Comparison of ENCODE assay signal across 1 cellular context in genomic region chr2:9143264-9143815, GRCh38.
TF ChIP-seq lines count a peak whose summit lies in the region.

No MANE protein-coding gene starts in this region.

TF ChIP-seq in HepG2, 621 proteins besides CTCF, POLR2A, EP300 and RAD21 (continued from another document and continues in another):
- TF ChIP-seq PAXIP1 (CRISPR knock-in tag; conservative IDR thresholded peaks at IDR 0.05) (peak; percentile 15; the same call in 1 of the 2 replicates), ZNF552 (CRISPR knock-in tag; IDR thresholded peaks at IDR 0.05; ENCODE audit: borderline replicate concordance) (no peak), BCL6 (CRISPR knock-in tag; IDR thresholded peaks at IDR 0.05) (peak; percentile 82), ZNF264 (CRISPR knock-in tag; IDR thresholded peaks at IDR 0.05) (0 out of 2 replicates have a peak, but pooled peaks have one; percentile 0), ZBTB40 (IDR thresholded peaks at IDR 0.05) (no peak), ZBTB40 (CRISPR knock-in tag; IDR thresholded peaks at IDR 0.05) (no peak), KMT2A (CRISPR knock-in tag; IDR thresholded peaks at IDR 0.05) (no peak), ZNF761 (CRISPR knock-in tag; conservative IDR thresholded peaks at IDR 0.05) (0 out of 2 replicates have a peak, but pooled peaks have one; percentile 21), GZF1 (CRISPR knock-in tag; IDR thresholded peaks at IDR 0.05) (0 out of 2 replicates have a peak, but pooled peaks have one; percentile 10), POLR2AphosphoS5 (IDR thresholded peaks at IDR 0.05; ENCODE audit: low read depth, low read length) (no peak), ZUFSP (CRISPR knock-in tag; IDR thresholded peaks at IDR 0.05; ENCODE audit: borderline replicate concordance) (no peak), TAF1 (CRISPR knock-in tag; IDR thresholded peaks at IDR 0.05) (no peak), JUNB (CRISPR knock-in tag; IDR thresholded peaks at IDR 0.05; ENCODE audit: borderline replicate concordance) (no peak), HNRNPUL1 (IDR thresholded peaks at IDR 0.05; ENCODE audit: low read depth, low read length) (no peak), ZBTB49 (CRISPR knock-in tag; IDR thresholded peaks at IDR 0.05; ENCODE audit: borderline replicate concordance) (no peak), ARNT2 (CRISPR knock-in tag; IDR thresholded peaks at IDR 0.05; ENCODE audit: low read depth) (0 out of 2 replicates have a peak, but pooled peaks have one; percentile 25), ZBTB4 (CRISPR knock-in tag; IDR thresholded peaks at IDR 0.05; ENCODE audit: borderline replicate concordance) (no peak), ZNF678 (CRISPR knock-in tag; IDR thresholded peaks at IDR 0.05) (0 out of 2 replicates have a peak, but pooled peaks have one; percentile 61), CREB3 (CRISPR knock-in tag; IDR thresholded peaks at IDR 0.05) (no peak), ZNF567 (CRISPR knock-in tag; IDR thresholded peaks at IDR 0.05; ENCODE audit: borderline replicate concordance) (0 out of 2 replicates have a peak, but pooled peaks have one; percentile 10), NR2C2 (CRISPR knock-in tag; IDR thresholded peaks at IDR 0.05; ENCODE audit: borderline replicate concordance) (no peak), ZNF160 (CRISPR knock-in tag; IDR thresholded peaks at IDR 0.05) (no peak), ZFYVE20 (CRISPR knock-in tag; IDR thresholded peaks at IDR 0.05; ENCODE audit: borderline replicate concordance, low read depth) (no peak), SP140L (CRISPR knock-in tag; IDR thresholded peaks at IDR 0.05; ENCODE audit: borderline replicate concordance) (no peak), TMF1 (CRISPR knock-in tag; IDR thresholded peaks at IDR 0.05; ENCODE audit: low read depth) (peak; percentile 40; the same call in 1 of the 2 replicates)
- TF ChIP-seq, protein P1, sequence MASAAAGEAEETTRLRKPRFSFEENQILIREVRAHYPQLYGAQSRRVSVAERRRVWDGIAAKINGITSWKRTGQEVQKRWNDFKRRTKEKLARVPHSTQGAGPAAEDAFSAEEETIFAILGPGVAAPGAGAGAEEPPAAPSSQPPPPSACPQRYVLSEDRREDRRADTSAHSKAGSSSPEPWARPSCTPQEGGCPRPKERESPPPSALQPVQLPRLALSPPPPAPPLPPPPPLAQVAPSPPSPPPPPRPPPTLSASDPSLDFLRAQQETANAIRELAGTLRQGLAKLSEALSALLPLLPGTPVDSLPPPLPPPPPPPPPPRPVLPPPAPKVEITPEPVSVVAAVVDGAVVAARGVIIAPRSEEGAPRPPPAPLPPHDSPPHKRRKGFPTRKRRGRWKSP (CRISPR knock-in tag; IDR thresholded peaks at IDR 0.05), result 0 out of 2 replicates have a peak, but pooled peaks have one; percentile 13
- TF ChIP-seq, protein P2, sequence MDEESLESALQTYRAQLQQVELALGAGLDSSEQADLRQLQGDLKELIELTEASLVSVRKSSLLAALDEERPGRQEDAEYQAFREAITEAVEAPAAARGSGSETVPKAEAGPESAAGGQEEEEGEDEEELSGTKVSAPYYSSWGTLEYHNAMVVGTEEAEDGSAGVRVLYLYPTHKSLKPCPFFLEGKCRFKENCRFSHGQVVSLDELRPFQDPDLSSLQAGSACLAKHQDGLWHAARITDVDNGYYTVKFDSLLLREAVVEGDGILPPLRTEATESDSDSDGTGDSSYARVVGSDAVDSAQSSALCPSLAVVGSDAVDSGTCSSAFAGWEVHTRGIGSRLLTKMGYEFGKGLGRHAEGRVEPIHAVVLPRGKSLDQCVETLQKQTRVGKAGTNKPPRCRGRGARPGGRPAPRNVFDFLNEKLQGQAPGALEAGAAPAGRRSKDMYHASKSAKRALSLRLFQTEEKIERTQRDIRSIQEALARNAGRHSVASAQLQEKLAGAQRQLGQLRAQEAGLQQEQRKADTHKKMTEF (CRISPR knock-in tag; IDR thresholded peaks at IDR 0.05), result 0 out of 2 replicates have a peak, but pooled peaks have one; percentile 6
